15 cellular contexts compared by ENCODE assay signal in genomic region chr2:112622528-112622849, GRCh38. TPM values are rescaled to one million over a fixed set of nuclear protein-coding genes. Genes with fewer than 3 reads are reported as not detected.
DNase-seq lines count a peak whose midpoint lies in the region; ATAC-seq, FAIRE-seq and TF ChIP-seq lines count a peak whose summit lies in the region.
"Had no signal": no experiment of that assay in that cellular context is flagged by ENCODE, and none has a peak within 500 bp of the region (broad histone marks: within the 10 kb centered on the region; RNA-seq: fewer than 3 reads in every experiment).

No MANE protein-coding gene starts in this region.

- in situ Hi-C loops in brain microvascular endothelial cell (cut with HindIII; ENCODE audit: low pct_ligation_motif_present, low sequenced_read_pairs) (no loop called here), GM13977 (cut with MboI; ENCODE audit: low pct_unique_long_range_greater_than_20kb, low sequenced_read_pairs, unreplicated experiment) (loop anchor here (10.0 to 25.0 kb wide), 2 partner anchors 102 to 315 kb away; partner anchors contain the start of gene NT5DC4)

- H3K27me3 ChIP-seq in brain microvascular endothelial cell (replicated peaks) (no peaks in the 10 kb centered on the region), right lobe of liver (no peaks in the 10 kb centered on the region)
- H3K27me3 ChIP-seq: dorsolateral prefrontal cortex had no signal

- H3K36me3 ChIP-seq in brain microvascular endothelial cell (replicated peaks), result no peaks in the 10 kb centered on the region
- no peaks in the 10 kb centered on the region for H3K36me3 ChIP-seq in right lobe of liver

- H3K4me3 ChIP-seq in brain microvascular endothelial cell (ENCODE audit: low read depth, low read length), result no peak overlapping the region
- no peak overlapping the region for H3K4me3 ChIP-seq in right lobe of liver
- H3K4me3 ChIP-seq: dorsolateral prefrontal cortex had no signal

- DNase-seq in AG09319 (ENCODE audit: extremely low read depth, low read depth) (peak; percentile 73), LHCN-M2 (ENCODE audit: low read depth) (peak; percentile 83), brain microvascular endothelial cell (peak; percentile 90), right lobe of liver (no peak), NCI-H774 (lab: John Stamatoyannopoulos, UW) (no peak), GM13977 (ENCODE audit: low spot score) (no peak), frontal cortex (ENCODE audit: low spot score in 2 of 2) (no peak)
- DNase-seq: activated CD4-positive, CD25-positive, alpha-beta regulatory T cell; activated gamma-delta T cell; dorsolateral prefrontal cortex; MM.1S; stimulated activated CD4-positive, alpha-beta T cell treated with anti-CD3 and anti-CD28 coated beads, Interleukin-4, amount 100 ng/mL, for 1 hour had no signal

- intact Hi-C loops in right lobe of liver (cut with DNase I), result loop anchor here in 1 of 2 donors (10.0 kb wide), 1 partner anchor 102 kb away; the partner anchor contains the start of gene NT5DC4

- TF ChIP-seq CTCF in AG09319 (IDR thresholded peaks at IDR 0.05; ENCODE audit: low read depth, low read length) (no peak), brain microvascular endothelial cell (IDR thresholded peaks at IDR 0.05; ENCODE audit: low read depth, low read length, missing control alignments) (no peak), right lobe of liver (IDR thresholded peaks at IDR 0.05) (no peak), GM13977 (IDR thresholded peaks at IDR 0.05; ENCODE audit: extremely low read depth, insufficient read depth, missing control alignments) (no peak)

- TF ChIP-seq POLR2A in right lobe of liver (IDR thresholded peaks at IDR 0.05), result no peak

- FAIRE-seq in frontal cortex (lab: Jason Lieb, UNC), result no peak
- FAIRE-seq: islet of Langerhans had no signal

- peak in 3 of 4 donors; percentile 51 to 76 (median 63) for ATAC-seq in right lobe of liver
- no peak for ATAC-seq in activated CD4-positive, CD25-positive, alpha-beta regulatory T cell treated with anti-CD3 and anti-CD28 coated beads, Interleukin-2, amount 50 U/mL, for 24 hours
- ATAC-seq: Panc1 had no signal

- H3K27ac ChIP-seq in brain microvascular endothelial cell (peak overlapping the region; percentile 90), right lobe of liver (no peak overlapping the region)
- H3K27ac ChIP-seq: dorsolateral prefrontal cortex had no signal

- H3K9me3 ChIP-seq in right lobe of liver, result no peaks in the 10 kb centered on the region

- 5% methylated on average over 3 of the region's 3 CpGs for WGBS in right lobe of liver (ENCODE audit: insufficient coverage, low coverage, low lambda C conversion rate, missing lambda C conversion rate)

- H3K4me1 ChIP-seq in right lobe of liver, result peaks cover 0 to 6% (median 0%) of the 10 kb centered on the region in 4 donors

RNA-seq across cellular contexts. Expression of gene SLC20A1, which starts 23.2 kb away (rescaled TPM):
- total RNA-seq in LHCN-M2 (2014; rRNA removed) (172 and 186 TPM in 2 replicates), right lobe of liver (100 to 1,000 TPM in 1 of 6 experiments, 10 to 100 TPM in 5; 14.3 to 103 (median 26.8) TPM), frontal cortex (21.6 TPM)
- polyA plus RNA-seq in LHCN-M2 (2012), result 89.4 TPM

RNA-seq across cellular contexts. Expression of gene CHCHD5, which starts 38.1 kb away (rescaled TPM):
- total RNA-seq in LHCN-M2 (2014; rRNA removed) (22.4 and 32.6 TPM in 2 replicates), right lobe of liver (10 to 100 TPM; 15.1 to 29.5 (median 18.7) TPM), frontal cortex (3.3 TPM)
- polyA plus RNA-seq in LHCN-M2 (2012), result 94.1 TPM

Comparison
In these comparisons a context has a peak if more than half of its experiments do, and no peak if none do; other contexts are left out.
1. DNase-seq: peak in AG09319 (single experiment), LHCN-M2 (single experiment) and brain microvascular endothelial cell (single experiment); none in right lobe of liver (0 of 3), NCI-H774 (single experiment), GM13977 (single experiment) and frontal cortex (0 of 2).
2. ATAC-seq: peak in right lobe of liver (3 of 4); none in activated CD4-positive, CD25-positive, alpha-beta regulatory T cell treated with anti-CD3 and anti-CD28 coated beads, Interleukin-2, amount 50 U/mL, for 24 hours (0 of 2).